ENCODE assay signal across 1 cellular context in the genomic region with DNA sequence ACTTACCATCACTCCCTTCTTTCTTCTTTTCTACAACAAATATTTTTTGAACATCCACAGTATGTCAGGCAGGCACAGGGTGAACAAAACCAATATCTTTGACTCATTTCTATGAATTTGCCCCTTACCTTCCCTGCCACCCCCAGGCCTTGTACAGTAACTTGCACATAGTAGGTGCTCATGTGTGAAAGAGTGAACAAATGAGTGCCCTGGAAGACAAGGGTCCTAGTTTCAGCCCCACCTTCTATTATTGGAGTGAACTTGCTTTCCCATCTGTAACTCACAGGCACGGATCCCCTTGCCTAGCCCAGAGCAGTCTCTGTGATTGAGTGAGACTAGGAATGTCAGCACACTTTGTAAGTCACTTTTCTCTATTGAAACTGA.
TF ChIP-seq lines count a peak whose summit lies in the region.

No MANE protein-coding gene starts in this region.

TF ChIP-seq in GM12878, 131 proteins besides CTCF, POLR2A, EP300 and RAD21:
- no peak for TF ChIP-seq NRF1 (conservative IDR thresholded peaks at IDR 0.05; ENCODE audit: low read depth, low read length)
- TF ChIP-seq ZNF24 (IDR thresholded peaks at IDR 0.05) = peak; percentile 42; the same call in 1 of the 2 replicates
- peak; percentile 88 for TF ChIP-seq DPF2 (IDR thresholded peaks at IDR 0.05)
- TF ChIP-seq PAX5 (IDR thresholded peaks at IDR 0.05; ENCODE audit: borderline replicate concordance, low read depth, low read length) = no peak
- TF ChIP-seq ZNF217 (IDR thresholded peaks at IDR 0.05) = no peak
- peak; percentile 13; the same call in 1 of the 2 replicates for TF ChIP-seq MTA3 (IDR thresholded peaks at IDR 0.05; ENCODE audit: borderline replicate concordance, low read length)
- TF ChIP-seq CBFB (IDR thresholded peaks at IDR 0.05; ENCODE audit: low read depth) = 0 out of 2 replicates have a peak, but pooled peaks have one; percentile 10
